Comparison of ENCODE assay signal across 25 cellular contexts in the genomic region with DNA sequence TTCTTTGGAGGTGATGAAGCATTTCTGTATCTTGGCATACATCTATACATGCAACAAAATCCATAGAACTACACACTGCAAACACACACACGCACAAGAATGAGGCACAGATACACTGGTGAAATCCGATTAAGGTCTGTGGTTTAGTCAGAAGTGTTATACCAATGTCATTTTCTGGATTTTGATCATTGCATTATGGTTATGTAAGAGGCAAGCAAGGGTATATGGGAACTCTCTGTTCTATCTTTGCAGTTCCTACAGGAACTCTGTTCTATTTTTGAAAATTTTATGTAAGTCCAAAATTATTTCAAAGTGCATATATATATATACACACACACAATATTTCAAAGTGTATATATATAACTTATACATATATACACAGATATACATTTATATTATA.
"Had no signal": no experiment of that assay in that cellular context is flagged by ENCODE, and none has a peak within 500 bp of the region (broad histone marks: within the 10 kb centered on the region; RNA-seq: fewer than 3 reads in every experiment).

No MANE protein-coding gene starts in this region.

- DNase-seq: naive thymus-derived CD8-positive, alpha-beta T cell; nephron progenitor cell; nucleus accumbens; pancreas; right cardiac atrium; right lobe of liver; sigmoid colon; small intestine; stimulated activated CD4-positive, alpha-beta T cell treated with anti-CD3 and anti-CD28 coated beads, Interleukin-15, amount 100 ng/mL, for 24 hours; stimulated activated CD4-positive, alpha-beta T cell treated with anti-CD3 and anti-CD28 coated beads, Interleukin-2, amount 100 ng/mL, for 24 hours; stimulated activated CD4-positive, alpha-beta T cell treated with anti-CD3 and anti-CD28 coated beads, Interleukin-2, amount 100 ng/mL, for 48 hours; stimulated activated CD4-positive, alpha-beta T cell treated with anti-CD3 and anti-CD28 coated beads, Interleukin-4, amount 100 ng/mL, for 24 hours; stimulated activated naive B cell treated with anti-CD40 and anti-IgM and Interleukin-4, amounts not matched to agents 10 μg/mL and 1 μg/mL and 100 μg/mL, for 72 hours; stimulated activated naive CD4-positive, alpha-beta T cell treated with Interleukin-2 at 50 U/mL for 16 hours; stomach; testis; tibial artery; transverse colon; upper lobe of right lung; uterus had no signal

- H3K4me3 ChIP-seq: pancreas, prostate gland, right lobe of liver, sigmoid colon, stomach, suprapubic skin, testis, tibial artery, transverse colon, upper lobe of right lung, uterus had no signal

- H3K36me3 ChIP-seq: neutrophil, pancreas, prostate gland, right lobe of liver, sigmoid colon, stomach, suprapubic skin, tibial artery, transverse colon, upper lobe of right lung, uterus had no signal

- ATAC-seq: naive thymus-derived CD8-positive, alpha-beta T cell; natural killer cell treated with Interleukin-12 subunit alpha and Interleukin-12 subunit beta and Interleukin-15 and Interleukin-18, amount 100 ng/mL, for 72 hours; pancreas; right cardiac atrium; right lobe of liver; stimulated activated effector memory CD8-positive, alpha-beta T cell treated with anti-CD3 and anti-CD28 coated beads, Interleukin-12 subunit alpha, Interleukin-12 subunit beta, amount 100 ng/mL, for 72 hours; stimulated activated naive B cell treated with anti-CD40 and anti-IgM and Interleukin-4, amounts not matched to agents 10 μg/mL and 1 μg/mL and 100 μg/mL, for 72 hours; upper lobe of right lung had no signal

- H3K27me3 ChIP-seq: neutrophil, pancreas, right lobe of liver, sigmoid colon, stomach, suprapubic skin, testis, tibial artery, transverse colon, upper lobe of right lung, uterus had no signal

- H3K4me1 ChIP-seq: pancreas, prostate gland, right lobe of liver, sigmoid colon, stomach, suprapubic skin, testis, transverse colon, upper lobe of right lung, uterus had no signal

- H3K9me3 ChIP-seq: neutrophil, pancreas, prostate gland, right lobe of liver, sigmoid colon, suprapubic skin, testis, tibial artery, transverse colon, upper lobe of right lung, uterus had no signal

- H3K27ac ChIP-seq: neutrophil, pancreas, prostate gland, right lobe of liver, sigmoid colon, stomach, suprapubic skin, testis, tibial artery, transverse colon, upper lobe of right lung, uterus had no signal
